ENCODE assay signal across 1 cellular context in the genomic region with DNA sequence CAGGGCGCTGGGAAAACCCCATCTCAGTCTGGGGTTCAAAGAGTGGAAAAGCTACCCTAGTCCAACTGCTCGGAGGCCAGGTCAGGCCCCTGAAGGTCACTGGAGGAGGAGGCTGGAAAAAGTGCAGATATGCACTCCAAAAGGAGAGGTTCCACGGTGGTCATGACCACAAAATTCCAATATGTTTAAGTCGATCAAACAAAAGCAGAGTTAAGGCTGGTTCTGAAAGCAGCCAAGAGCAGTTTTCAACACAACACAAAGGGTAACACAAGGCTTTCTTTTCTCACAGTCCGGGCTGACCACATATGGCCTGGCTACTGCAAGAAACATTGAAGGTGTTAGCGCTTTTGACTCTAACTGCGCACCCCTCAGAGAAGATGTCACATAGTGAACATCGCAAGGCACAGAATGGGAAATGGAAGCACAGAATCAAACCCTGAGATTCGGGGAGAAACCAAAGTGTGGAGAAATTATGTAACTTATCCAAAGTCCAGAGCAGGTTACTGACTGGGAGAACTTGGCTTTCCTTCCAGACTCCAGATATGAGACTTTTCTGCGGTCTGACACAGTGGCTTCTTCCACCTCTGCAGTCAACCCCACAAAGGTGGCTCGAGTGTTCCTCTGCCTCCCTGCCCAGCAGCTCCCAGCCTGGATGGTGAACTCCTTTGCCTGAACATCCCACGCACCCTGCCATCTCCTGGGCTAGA.
TF ChIP-seq lines count a peak whose summit lies in the region.

No MANE protein-coding gene starts in this region.

TF ChIP-seq in H1, 55 proteins besides CTCF, POLR2A, EP300 and RAD21:
- TF ChIP-seq YY1 (IDR thresholded peaks at IDR 0.05; ENCODE audit: low read depth, low read length) (no peak), CEBPB (IDR thresholded peaks at IDR 0.05; ENCODE audit: low read depth, low read length) (no peak), POU5F1 (IDR thresholded peaks at IDR 0.05; ENCODE audit: low read depth, low read length) (no peak), RNF2 (IDR thresholded peaks at IDR 0.05; ENCODE audit: borderline replicate concordance, low read depth, low read length, missing control alignments, poor library complexity, severe bottlenecking) (no peak), GTF2F1 (IDR thresholded peaks at IDR 0.05; ENCODE audit: borderline replicate concordance, low read depth, low read length) (no peak), CHD7 (IDR thresholded peaks at IDR 0.05; ENCODE audit: insufficient replicate concordance, low read length) (no peak)
